24 cellular contexts compared by ENCODE assay signal in the genomic region with DNA sequence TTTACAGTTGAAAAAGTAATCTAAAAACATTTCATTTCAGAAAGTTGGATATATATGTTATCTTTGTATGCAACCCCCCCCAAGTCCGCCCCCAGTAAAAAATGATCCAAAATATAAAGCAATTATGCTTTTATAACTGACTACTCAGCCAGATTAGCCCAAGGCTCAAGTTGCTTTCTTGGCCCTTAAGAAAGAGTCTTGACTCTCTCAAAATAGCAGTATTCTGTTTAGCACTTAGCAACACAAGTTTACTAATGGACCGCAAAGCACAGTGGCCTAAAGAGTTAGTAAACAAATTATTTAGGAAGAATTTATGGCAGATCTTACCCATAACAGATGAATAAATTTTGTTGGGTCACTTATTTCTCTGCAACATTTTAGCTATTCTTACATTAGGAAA.
"Had no signal": no experiment of that assay in that cellular context is flagged by ENCODE, and none has a peak within 500 bp of the region (broad histone marks: within the 10 kb centered on the region; RNA-seq: fewer than 3 reads in every experiment).

No MANE protein-coding gene starts in this region.

- DNase-seq: activated CD4-positive, alpha-beta T cell treated with anti-CD3 and anti-CD28 coated beads for 48 hours; activated CD4-positive, alpha-beta T cell treated with anti-CD3 and anti-CD28 coated beads, Interleukin-2, amount 50 U/mL, for 4 hours; activated CD4-positive, CD25-positive, alpha-beta regulatory T cell treated with anti-CD3 and anti-CD28 coated beads, Interleukin-2, amount 50 U/mL, for 72 hours; activated CD8-positive, alpha-beta memory T cell treated with anti-CD3 and anti-CD28 coated beads for 24 hours; activated effector memory CD4-positive, alpha-beta T cell treated with Interleukin-2 at 50 U/mL for 16 hours; activated naive CD4-positive, alpha-beta T cell treated with Interleukin-2 at 50 U/mL for 16 hours; activated naive CD8-positive, alpha-beta T cell treated with anti-CD3 and anti-CD28 coated beads for 36 hours; central memory CD4-positive, alpha-beta T cell; NCI-H1048; NCI-H146; NCI-H187 treated with DMSO at 0.1 percent for 48 hours; NCI-H2081 treated with DMSO at 0.1 percent for 48 hours; NCI-H2171 treated with DMSO at 0.1 percent for 48 hours; NCI-H226; NCI-H526; NCI-H82; NK-92 treated with Interleukin-12 subunit alpha and Interleukin-12 subunit beta, amount 100 ng/mL, for 24 hours; SHP77; SW 1271 had no signal

- H3K27ac Mint-ChIP-seq: activated naive CD8-positive, alpha-beta T cell treated with anti-CD3 and anti-CD28 coated beads for 36 hours; activated T-helper 1 cell treated with anti-CD3 and anti-CD28 coated beads, Interleukin-12 subunit alpha, Interleukin-12 subunit beta, Interleukin-2, Interleukin-4 antibody, amounts not matched to agents 30 ng/mL and 10 ng/mL and 1 ng/mL, durations not matched to agents 14 hours and 24 hours and 36 hours had no signal

- ATAC-seq: SK-N-SH treated with all-trans-retinoic acid at 6 μM for 48 hours had no signal

- H3K4me3 Mint-ChIP-seq: activated naive CD8-positive, alpha-beta T cell treated with anti-CD3 and anti-CD28 coated beads for 36 hours; activated T-helper 1 cell treated with anti-CD3 and anti-CD28 coated beads, Interleukin-12 subunit alpha, Interleukin-12 subunit beta, Interleukin-2, Interleukin-4 antibody, amounts not matched to agents 30 ng/mL and 10 ng/mL and 1 ng/mL, durations not matched to agents 14 hours and 24 hours and 36 hours had no signal

- H3K27me3 Mint-ChIP-seq: activated naive CD8-positive, alpha-beta T cell treated with anti-CD3 and anti-CD28 coated beads for 36 hours had no signal

- H3K27ac ChIP-seq: breast epithelium, coronary artery, SJSA1 had no signal

- H3K4me1 ChIP-seq: breast epithelium, SJSA1 had no signal

- H3K9me3 ChIP-seq: breast epithelium, SJSA1 had no signal

- H3K9me3 Mint-ChIP-seq: activated T-helper 1 cell treated with anti-CD3 and anti-CD28 coated beads, Interleukin-12 subunit alpha, Interleukin-12 subunit beta, Interleukin-2, Interleukin-4 antibody, amounts not matched to agents 30 ng/mL and 10 ng/mL and 1 ng/mL, durations not matched to agents 14 hours and 24 hours and 36 hours had no signal

- H3K27me3 ChIP-seq: breast epithelium, SJSA1 had no signal

- H3K4me3 ChIP-seq: breast epithelium, coronary artery, SJSA1 had no signal
